ENCODE assay signal across 1 cellular context in the genomic region with DNA sequence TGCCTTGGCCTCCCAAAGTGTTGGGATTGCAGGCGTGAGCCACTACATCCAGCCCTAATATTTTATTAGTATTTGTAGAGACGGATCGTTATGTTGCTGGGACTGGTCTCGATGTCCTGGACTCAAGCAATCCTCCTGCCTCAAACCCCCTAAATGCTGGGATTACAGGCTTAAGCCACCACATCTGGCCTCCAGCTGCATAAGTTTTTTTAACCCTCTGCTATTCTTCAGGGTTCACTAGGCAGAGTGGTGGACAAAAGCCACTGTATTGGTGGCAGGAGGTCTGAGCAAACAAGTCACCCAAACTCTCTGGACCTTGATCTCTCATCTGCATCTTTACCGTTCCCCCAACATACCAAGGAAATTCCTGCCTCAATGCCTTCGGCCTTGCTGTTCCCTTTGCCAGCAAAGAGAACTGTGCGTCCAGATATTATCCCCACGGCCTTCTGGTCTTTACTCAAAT.
TF ChIP-seq lines count a peak whose summit lies in the region.

No MANE protein-coding gene starts in this region.

TF ChIP-seq in Ishikawa, 13 proteins besides CTCF, POLR2A, EP300 and RAD21:
- TF ChIP-seq, protein P1, sequence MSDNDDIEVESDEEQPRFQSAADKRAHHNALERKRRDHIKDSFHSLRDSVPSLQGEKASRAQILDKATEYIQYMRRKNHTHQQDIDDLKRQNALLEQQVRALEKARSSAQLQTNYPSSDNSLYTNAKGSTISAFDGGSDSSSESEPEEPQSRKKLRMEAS (IDR thresholded peaks at IDR 0.05), result no peak
- peak; percentile 59 for TF ChIP-seq TEAD4 (IDR thresholded peaks at IDR 0.05)
